ENCODE assay signal across 8 cellular contexts in genomic region chr2:106160786-106161261, GRCh38. TPM values are rescaled to one million over a fixed set of nuclear protein-coding genes. Genes with fewer than 3 reads are reported as not detected.
DNase-seq lines count a peak whose midpoint lies in the region; ATAC-seq, FAIRE-seq and TF ChIP-seq lines count a peak whose summit lies in the region.

No MANE protein-coding gene starts in this region.

- WGBS in tibial nerve, 2 donors = 72 to 81% methylated on average over 6 of the region's 6 CpGs
- 76 to 80% methylated on average over 6 of the region's 6 CpGs for WGBS in lower leg skin, 2 donors

- H3K36me3 ChIP-seq in mucosa of descending colon (ENCODE audit: low read depth) = no peaks in the 10 kb centered on the region
- peaks cover 0 to 73% (median 0%) of the 10 kb centered on the region in 3 donors for H3K36me3 ChIP-seq in tibial nerve
- peaks cover 9% of the 10 kb centered on the region for H3K36me3 ChIP-seq in MG63
- no peaks in the 10 kb centered on the region for H3K36me3 ChIP-seq in breast epithelium

- ATAC-seq in HG02938 (IDR thresholded peaks at IDR 0.05; ENCODE audit: unreplicated experiment) = peak; percentile 49
- peak; percentile 77 for ATAC-seq in mucosa of descending colon

- TF ChIP-seq EP300 in tibial nerve (IDR thresholded peaks at IDR 0.05) = no peak

- H3K9me3 ChIP-seq in mucosa of descending colon (no peaks in the 10 kb centered on the region), tibial nerve (peaks cover 0 to 3% (median 0%) of the 10 kb centered on the region in 4 donors), MG63 (no peaks in the 10 kb centered on the region), breast epithelium (no peaks in the 10 kb centered on the region)

- intact Hi-C loops in mucosa of descending colon (cut with DNase I, micrococcal nuclease) = no loop called here
- intact Hi-C loops in lower leg skin (cut with DNase I; ENCODE audit: low total_unique reads) = no loop called here
- intact Hi-C loops in breast epithelium (cut with DNase I; ENCODE audit: low total_unique reads) = no loop called here

- H3K27ac ChIP-seq in tibial nerve (peak overlapping the region in 1 of 4 donors; percentile 56), breast epithelium (no peak overlapping the region)

- H3K4me1 ChIP-seq in mucosa of descending colon (ENCODE audit: low read depth) (no peaks in the 10 kb centered on the region), tibial nerve (peaks cover 0 to 8% (median 2%) of the 10 kb centered on the region in 4 donors), breast epithelium (no peaks in the 10 kb centered on the region)

- no peak for DNase-seq in GM12891 (ENCODE audit: insufficient read length, low spot score)
- DNase-seq in activated CD4-positive, alpha-beta T cell treated with anti-CD3 and anti-CD28 coated beads, Interleukin-2, amount 50 U/mL, for 48 hours = peak; percentile 46 to 51
- DNase-seq in mucosa of descending colon = no peak
- DNase-seq in tibial nerve (ENCODE audit: low spot score in 2 of 2) = no peak
- DNase-seq in MG63 = no peak
- DNase-seq in lower leg skin (ENCODE audit: low spot score in 2 of 2) = no peak
- DNase-seq in breast epithelium (ENCODE audit: low spot score in 2 of 2) = no peak

- no peak for TF ChIP-seq POLR2A in GM12891 (IDR thresholded peaks at IDR 0.05; ENCODE audit: low read depth, low read length)
- no peak for TF ChIP-seq POLR2A in tibial nerve (IDR thresholded peaks at IDR 0.05)
- no peak for TF ChIP-seq POLR2A in lower leg skin (IDR thresholded peaks at IDR 0.05)
- no peak for TF ChIP-seq POLR2A in breast epithelium (IDR thresholded peaks at IDR 0.05)

- FAIRE-seq in GM12891 (lab: Jason Lieb, UNC) = peak; percentile 85

- H3K4me3 ChIP-seq in mucosa of descending colon = no peak overlapping the region
- no peak overlapping the region for H3K4me3 ChIP-seq in tibial nerve
- no peak overlapping the region for H3K4me3 ChIP-seq in MG63
- no peak overlapping the region for H3K4me3 ChIP-seq in lower leg skin (ENCODE audit: low read depth, poor library complexity, severe bottlenecking)
- H3K4me3 ChIP-seq in breast epithelium = no peak overlapping the region

- H3K27me3 ChIP-seq in tibial nerve (no peaks in the 10 kb centered on the region), MG63 (no peaks in the 10 kb centered on the region), breast epithelium (no peaks in the 10 kb centered on the region)

- TF ChIP-seq CTCF in mucosa of descending colon (IDR thresholded peaks at IDR 0.05) = no peak
- no peak for TF ChIP-seq CTCF in tibial nerve (IDR thresholded peaks at IDR 0.05)
- no peak for TF ChIP-seq CTCF in lower leg skin (IDR thresholded peaks at IDR 0.05)
- no peak for TF ChIP-seq CTCF in breast epithelium (IDR thresholded peaks at IDR 0.05)

TF ChIP-seq in GM12891, 5 proteins besides CTCF, POLR2A, EP300 and RAD21:
- peak; percentile 44 for TF ChIP-seq SPI1 (IDR thresholded peaks at IDR 0.05; ENCODE audit: low read depth, low read length)
- TF ChIP-seq POLR2AphosphoS5 (IDR thresholded peaks at IDR 0.05; ENCODE audit: low read depth, low read length) = no peak
- TF ChIP-seq PAX5 (IDR thresholded peaks at IDR 0.05; ENCODE audit: insufficient read depth, low read length, severe bottlenecking) = no peak

RNA-seq across cellular contexts. Expression of gene UXS1, which starts 33.3 kb away (rescaled TPM):
- polyA plus RNA-seq in GM12891 (2012; ENCODE audit: low read depth, missing spikeins) = 13.3 TPM
- total RNA-seq in mucosa of descending colon (10 to 100 TPM; 26.3 to 39.0 (median 30.7) TPM), tibial nerve (10 to 100 TPM; 38.5 to 78.9 (median 51.3) TPM), lower leg skin (10 to 100 TPM; 16.7 to 46.2 (median 34.9) TPM), breast epithelium (10 to 100 TPM; 17.9 to 38.1 (median 30.5) TPM)
- total RNA-seq in MG63 (2014; rRNA removed; shearing (Covaris generic); ENCODE audit: low replicate concordance) = 18.9 and 21.8 TPM in 2 replicates

Comparison
In these comparisons a context has a peak if more than half of its experiments do, and no peak if none do; other contexts are left out.
1. DNase-seq: peak in activated CD4-positive, alpha-beta T cell treated with anti-CD3 and anti-CD28 coated beads, Interleukin-2, amount 50 U/mL, for 48 hours (2 of 2); none in GM12891 (single experiment), mucosa of descending colon (0 of 3), tibial nerve (0 of 2), MG63 (single experiment), lower leg skin (0 of 2) and breast epithelium (0 of 2).